14 cellular contexts compared by ENCODE assay signal in the genomic region with DNA sequence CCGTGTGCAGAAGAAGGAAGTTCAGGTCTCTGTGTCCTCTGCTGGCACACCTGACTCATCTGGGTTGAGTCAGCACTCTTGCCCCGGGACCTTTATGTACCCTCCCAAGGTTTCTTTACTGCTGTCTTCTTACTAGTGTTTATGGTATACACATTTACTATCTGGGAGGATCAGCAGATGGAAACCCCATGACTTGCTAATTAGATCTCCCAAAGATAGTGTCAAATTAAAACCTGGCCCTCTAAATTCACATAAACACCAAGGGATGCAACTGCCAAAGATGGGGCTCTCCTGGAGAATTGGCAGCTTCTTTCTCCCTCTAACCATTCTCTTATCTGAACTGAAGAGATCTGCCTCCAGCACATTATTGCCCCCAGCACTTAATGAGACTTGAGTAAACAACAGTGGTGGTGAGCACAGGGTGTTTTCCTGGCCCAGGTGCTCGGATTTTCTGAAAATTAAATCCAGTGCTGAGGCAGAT.
DNase-seq lines count a peak whose midpoint lies in the region; TF ChIP-seq lines count a peak whose summit lies in the region.
"Had no signal": no experiment of that assay in that cellular context is flagged by ENCODE, and none has a peak within 500 bp of the region (broad histone marks: within the 10 kb centered on the region; RNA-seq: fewer than 3 reads in every experiment).

No MANE protein-coding gene starts in this region.

- no peak overlapping the region for H3K4me3 ChIP-seq in epithelial cell of esophagus (ENCODE audit: low read length)
- H3K4me3 ChIP-seq: lung had no signal

- DNase-seq in NCI-H2196 treated with DMSO at 0.1 percent for 48 hours (lab: John Stamatoyannopoulos, UW; ENCODE audit: unreplicated experiment) (peak; percentile 40), NCI-H2196 (lab: John Stamatoyannopoulos, UW; ENCODE audit: unreplicated experiment) (no peak), NCI-H345 treated with DMSO at 0.1 percent for 48 hours (lab: John Stamatoyannopoulos, UW; ENCODE audit: unreplicated experiment) (peak; percentile 12), epithelial cell of esophagus (ENCODE audit: low read depth) (peak; percentile 91), inferior parietal cortex (ENCODE audit: extremely low spot score) (no peak), T1000 (lab: John Stamatoyannopoulos, UW) (no peak), germinal center (ENCODE audit: low spot score) (no peak), cerebellar cortex (ENCODE audit: low spot score) (no peak)
- DNase-seq: ACHN; activated naive CD4-positive, alpha-beta T cell; CD4-positive, alpha-beta memory T cell; NCI-H1694; SW 1271 had no signal

- TF ChIP-seq CTCF in epithelial cell of esophagus (IDR thresholded peaks at IDR 0.05; ENCODE audit: insufficient read depth, low read depth, low read length, missing control alignments), result no peak

Comparison
In these comparisons a context has a peak if more than half of its experiments do, and no peak if none do; other contexts are left out.
1. DNase-seq: peak in NCI-H2196 treated with DMSO at 0.1 percent for 48 hours (single experiment), NCI-H345 treated with DMSO at 0.1 percent for 48 hours (single experiment) and epithelial cell of esophagus (single experiment); none in NCI-H2196 (single experiment), inferior parietal cortex (single experiment), T1000 (single experiment), germinal center (single experiment) and cerebellar cortex (single experiment).